ENCODE assay signal across 16 cellular contexts in the genomic region with DNA sequence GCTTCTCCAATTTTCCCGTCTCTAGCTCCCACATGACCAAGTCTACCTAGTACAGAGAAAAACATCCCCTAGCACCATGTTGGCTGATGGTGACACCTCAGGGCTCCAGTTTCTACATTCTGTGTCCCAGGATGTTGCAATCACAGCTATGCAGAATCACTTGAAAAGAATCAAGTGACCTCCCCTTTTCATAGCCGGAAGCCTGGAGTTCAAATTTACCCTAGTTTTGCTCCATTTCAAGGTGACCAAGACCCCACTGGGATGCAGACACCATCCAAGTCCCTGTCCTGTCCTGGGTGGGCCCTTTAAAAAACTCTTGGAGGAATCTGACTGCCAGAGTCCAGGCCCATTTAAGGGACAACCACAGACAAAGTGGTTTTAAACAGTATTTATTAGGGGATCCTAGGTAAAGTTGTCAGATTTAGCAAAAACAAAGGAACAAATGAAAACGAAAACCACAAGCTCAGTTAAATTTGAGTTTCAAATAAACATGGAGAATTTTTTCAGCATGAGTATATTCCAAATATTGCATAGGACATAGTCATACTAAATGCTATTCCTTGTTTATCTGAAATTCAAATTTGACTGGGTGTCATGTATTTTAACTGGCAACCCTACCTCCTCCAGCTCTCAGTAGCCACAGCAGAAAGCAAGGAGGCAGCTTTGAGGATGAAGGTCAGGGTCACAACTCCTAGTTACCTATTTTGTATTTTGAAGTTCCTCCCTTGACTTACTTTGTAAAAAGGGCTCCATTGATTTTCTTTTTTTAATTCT. TPM values are rescaled to one million over a fixed set of nuclear protein-coding genes. Genes with fewer than 3 reads are reported as not detected.
A peak's percentile ranks its signal among the peaks of the same experiment; 100 is the strongest.
DNase-seq lines count a peak whose midpoint lies in the region; ATAC-seq and TF ChIP-seq lines count a peak whose summit lies in the region.
"Had no signal": no experiment of that assay in that cellular context is flagged by ENCODE, and none has a peak within 500 bp of the region (broad histone marks: within the 10 kb centered on the region; RNA-seq: fewer than 3 reads in every experiment).

No MANE protein-coding gene starts in this region.

- dilution Hi-C loops in mammary epithelial cell (cut with HindIII; ENCODE audit: low sequenced_read_pairs) = no loop called here

- no peaks in the 10 kb centered on the region for H3K4me1 Mint-ChIP-seq in MCF 10A (ENCODE audit: insufficient read depth, unreplicated experiment)
- peaks cover 37% of the 10 kb centered on the region for H3K4me1 Mint-ChIP-seq in stimulated activated memory B cell treated with anti-CD40 and anti-IgM and Interleukin-4, amounts not matched to agents 10 μg/mL and 1 μg/mL and 100 μg/mL, for 72 hours

- no peak overlapping the region for H3K27ac Mint-ChIP-seq in MCF 10A (ENCODE audit: low read depth, unreplicated experiment)
- H3K27ac Mint-ChIP-seq in stimulated activated memory B cell treated with anti-CD40 and anti-IgM and Interleukin-4, amounts not matched to agents 10 μg/mL and 1 μg/mL and 100 μg/mL, for 72 hours = peak overlapping the region; percentile 21
- H3K27ac Mint-ChIP-seq: T-helper 2 cell treated with Interferon-gamma antibody and Interleukin-4, amounts not matched to agents 5 μg/mL and 100 μg/mL, for 36 hours had no signal

- H3K27me3 ChIP-seq in mammary epithelial cell (ENCODE audit: insufficient read depth, low read length) = no peaks in the 10 kb centered on the region

- H3K9me3 Mint-ChIP-seq in MCF 10A (ENCODE audit: unreplicated experiment) = no peaks in the 10 kb centered on the region
- H3K9me3 Mint-ChIP-seq in stimulated activated memory B cell treated with anti-CD40 and anti-IgM and Interleukin-4, amounts not matched to agents 10 μg/mL and 1 μg/mL and 100 μg/mL, for 72 hours = no peaks in the 10 kb centered on the region

- intact Hi-C loops in MCF 10A (cut with micrococcal nuclease) = no loop called here
- intact Hi-C loops in mammary epithelial cell (cut with micrococcal nuclease) = no loop called here

- peak; percentile 28 for DNase-seq in MCF 10A (ENCODE audit: unreplicated experiment)
- DNase-seq in mammary epithelial cell = no peak
- peak; percentile 71 for DNase-seq in amniotic epithelial cell (ENCODE audit: low read depth)
- DNase-seq in fibroblast of villous mesenchyme (ENCODE audit: low read depth) = peak; percentile 72
- DNase-seq in DMS114 treated with DMSO at 0.1 percent for 48 hours (lab: John Stamatoyannopoulos, UW; ENCODE audit: unreplicated experiment) = no peak
- no peak for DNase-seq in HUDEP-2 (lab: John Stamatoyannopoulos, UW; ENCODE audit: unreplicated experiment in 76 of 76)
- no peak for DNase-seq in GM13977 (ENCODE audit: low spot score)
- DNase-seq: activated CD4-positive, alpha-beta T cell treated with anti-CD3 and anti-CD28 coated beads for 4 hours; activated naive CD4-positive, alpha-beta T cell treated with Interleukin-2 at 50 U/mL for 16 hours; cerebellar nuclear complex; hippocampal formation; naive B cell; SHP77 treated with DMSO at 0.1 percent for 48 hours had no signal

- POLR2A ChIA-PET in MCF 10A (lab: Yijun Ruan, JAX) = interaction anchor here (0.6 kb wide), 1 partner anchor 8 kb away, joined by 4 read pairs; no protein-coding TSS in a partner anchor

- no peaks in the 10 kb centered on the region for H4K20me1 ChIP-seq in mammary epithelial cell (ENCODE audit: insufficient read depth, low read length)

- H3K9ac ChIP-seq in mammary epithelial cell (ENCODE audit: insufficient read depth, low read length) = no peak overlapping the region

- no peak overlapping the region for H3K27ac ChIP-seq in mammary epithelial cell (ENCODE audit: insufficient read depth, low read depth, low read length)

- H3K36me3 Mint-ChIP-seq in MCF 10A (ENCODE audit: insufficient read depth, unreplicated experiment) = peaks cover 7% of the 10 kb centered on the region
- peaks cover 53% of the 10 kb centered on the region for H3K36me3 Mint-ChIP-seq in stimulated activated memory B cell treated with anti-CD40 and anti-IgM and Interleukin-4, amounts not matched to agents 10 μg/mL and 1 μg/mL and 100 μg/mL, for 72 hours

- in situ Hi-C loops in mammary epithelial cell (cut with MboI; ENCODE audit: low sequenced_read_pairs in 2 of 2) = no loop called here
- in situ Hi-C loops in GM13977 (cut with MboI; ENCODE audit: low pct_unique_long_range_greater_than_20kb, low sequenced_read_pairs, unreplicated experiment) = no loop called here

- no TSS peak for BruUV-seq in MCF 10A (replicated peaks; lab: Mats Ljungman, UMichigan)
- BruUV-seq in mammary epithelial cell (replicated peaks; lab: Mats Ljungman, UMichigan) = no TSS peak

- H3K4me3 ChIP-seq in mammary epithelial cell (replicated peaks in 1 of 3; ENCODE audit: insufficient read depth in 1 of 3, low read depth in 2 of 3, low read length in 3 of 3) = no peak overlapping the region
- no peak overlapping the region for H3K4me3 ChIP-seq in fibroblast of villous mesenchyme (ENCODE audit: low read depth, low read length)

- no peak overlapping the region for H2AFZ ChIP-seq in mammary epithelial cell (ENCODE audit: low read depth, low read length)

- H3K4me3 Mint-ChIP-seq in MCF 10A (ENCODE audit: unreplicated experiment) = no peak overlapping the region
- no peak overlapping the region for H3K4me3 Mint-ChIP-seq in stimulated activated memory B cell treated with anti-CD40 and anti-IgM and Interleukin-4, amounts not matched to agents 10 μg/mL and 1 μg/mL and 100 μg/mL, for 72 hours
- H3K4me3 Mint-ChIP-seq: naive B cell; T-helper 2 cell treated with Interferon-gamma antibody and Interleukin-4, amounts not matched to agents 5 μg/mL and 100 μg/mL, for 36 hours had no signal

- WGBS in mammary epithelial cell (ENCODE audit: low coverage, missing lambda C conversion rate) = 97% methylated on average over 3 of the region's 3 CpGs

- CTCF ChIA-PET in MCF 10A (lab: Yijun Ruan, JAX) (interaction anchor here (0.6 to 1.0 kb wide), 3 partner anchors 31 to 787 kb away, joined by 3 read pairs; no protein-coding TSS in a partner anchor), mammary epithelial cell (lab: Charles Lee; ENCODE audit: low non-redundant PET) (no interaction called here)

- no peak overlapping the region for H3K4me2 ChIP-seq in mammary epithelial cell (ENCODE audit: insufficient read depth, low read depth, low read length)

- TF ChIP-seq CTCF in MCF 10A (IDR thresholded peaks at IDR 0.05; ENCODE audit: unreplicated experiment) (no peak), mammary epithelial cell (conservative IDR thresholded peaks at IDR 0.05 in 1 of 2, IDR thresholded peaks at IDR 0.05 in 1 of 2; ENCODE audit: extremely low read depth in 1 of 2, insufficient read depth in 1 of 2, low read depth in 1 of 2, low read length in 2 of 2) (no peak), fibroblast of villous mesenchyme (IDR thresholded peaks at IDR 0.05; ENCODE audit: insufficient read depth, low read depth, low read length) (no peak), GM13977 (IDR thresholded peaks at IDR 0.05; ENCODE audit: extremely low read depth, insufficient read depth, missing control alignments) (no peak)

- H3K9me3 ChIP-seq in mammary epithelial cell (replicated peaks; ENCODE audit: insufficient read depth, low read length) = no peaks in the 10 kb centered on the region

- ATAC-seq in stimulated activated memory B cell treated with anti-CD40 and anti-IgM and Interleukin-4, amounts not matched to agents 10 μg/mL and 1 μg/mL and 100 μg/mL, for 72 hours = no peak
- ATAC-seq: left lobe of liver had no signal

- no peaks in the 10 kb centered on the region for H3K27me3 Mint-ChIP-seq in MCF 10A (ENCODE audit: insufficient read depth, unreplicated experiment)
- H3K27me3 Mint-ChIP-seq in stimulated activated memory B cell treated with anti-CD40 and anti-IgM and Interleukin-4, amounts not matched to agents 10 μg/mL and 1 μg/mL and 100 μg/mL, for 72 hours = no peaks in the 10 kb centered on the region
- H3K27me3 Mint-ChIP-seq: naive B cell had no signal

- no peaks in the 10 kb centered on the region for H3K36me3 ChIP-seq in mammary epithelial cell (ENCODE audit: insufficient read depth, low read length)

- H3K4me1 ChIP-seq in mammary epithelial cell (ENCODE audit: insufficient read depth, low read length) = peaks cover 8% of the 10 kb centered on the region

- no peaks in the 10 kb centered on the region for H3K79me2 ChIP-seq in mammary epithelial cell (ENCODE audit: insufficient read depth, low read length)

RNA-seq across cellular contexts. Expression of gene MIAT, which starts 52.4 kb away (rescaled TPM):
- total RNA-seq in MCF 10A (2022) (0.49 and 0.56 TPM in 2 replicates), mammary epithelial cell (under 1 TPM; 0.50 to 0.64 TPM), fibroblast of villous mesenchyme (0.97 and 1.3 TPM in 2 replicates)
- polyA plus RNA-seq in mammary epithelial cell = 0.02 TPM
- 0.93 TPM for polyA minus RNA-seq in mammary epithelial cell

Comparison
In these comparisons a context has a peak if more than half of its experiments do, and no peak if none do; other contexts are left out.
1. DNase-seq: peak in MCF 10A (single experiment), amniotic epithelial cell (single experiment) and fibroblast of villous mesenchyme (single experiment); none in mammary epithelial cell (single experiment), DMS114 treated with DMSO at 0.1 percent for 48 hours (single experiment), HUDEP-2 (0 of 76) and GM13977 (single experiment).